In genomic region chr2:99729104-99729503, GRCh38 we compare ENCODE assay signal across 15 cellular contexts.
DNase-seq lines count a peak whose midpoint lies in the region; ATAC-seq, FAIRE-seq and TF ChIP-seq lines count a peak whose summit lies in the region.
"Had no signal": no experiment of that assay in that cellular context is flagged by ENCODE, and none has a peak within 500 bp of the region (broad histone marks: within the 10 kb centered on the region; RNA-seq: fewer than 3 reads in every experiment).

No MANE protein-coding gene starts in this region.

- H3K9me3 ChIP-seq in AG04450 (ENCODE audit: control insufficient read depth, insufficient read depth, low read length) (no peaks in the 10 kb centered on the region), pancreas (no peaks in the 10 kb centered on the region), aorta (ENCODE audit: control insufficient read depth, low read length) (no peaks in the 10 kb centered on the region)
- H3K9me3 ChIP-seq: BLaER1, uterus had no signal

- H3K27me3 ChIP-seq in AG04450 (ENCODE audit: control insufficient read depth, insufficient read depth, low read length), result no peaks in the 10 kb centered on the region
- H3K27me3 ChIP-seq in pancreas, result no peaks in the 10 kb centered on the region
- no peaks in the 10 kb centered on the region for H3K27me3 ChIP-seq in aorta (ENCODE audit: control insufficient read depth in 1 of 2, insufficient read depth in 2 of 2, low read length in 1 of 2)
- H3K27me3 ChIP-seq: BLaER1, uterus had no signal

- 69 to 70% methylated on average over 2 of the region's 2 CpGs for WGBS in pancreas, 2 donors
- 75 to 79% methylated on average over 2 of the region's 2 CpGs for WGBS in aorta, 2 donors

- intact Hi-C loops in pancreas (cut with DNase I) (no loop called here), aorta (cut with DNase I) (no loop called here)

- H3K27ac Mint-ChIP-seq in chondrocyte (ENCODE audit: unreplicated experiment), result peak overlapping the region; percentile 62
- H3K27ac Mint-ChIP-seq: activated naive CD8-positive, alpha-beta T cell treated with anti-CD3 and anti-CD28 coated beads, Interleukin-2, amount 10 ng/mL, durations not matched to agents 7 days and 5 days had no signal

- CTCF ChIA-PET in AG04450 (lab: Charles Lee), result interaction anchor here (1.4 to 5.4 kb wide), 2 partner anchors 516 to 532 kb away, joined by 3 to 62 read pairs; no protein-coding TSS in a partner anchor

- H3K36me3 Mint-ChIP-seq in chondrocyte (ENCODE audit: low read depth), result no peaks in the 10 kb centered on the region
- H3K36me3 Mint-ChIP-seq: activated naive CD8-positive, alpha-beta T cell treated with anti-CD3 and anti-CD28 coated beads, Interleukin-2, amount 10 ng/mL, durations not matched to agents 7 days and 5 days had no signal

- POLR2A ChIA-PET in AG04450 (lab: Yijun Ruan, JAX), result no interaction called here

- H3K4me1 ChIP-seq in pancreas (no peaks in the 10 kb centered on the region), aorta (ENCODE audit: control insufficient read depth in 1 of 2, insufficient read depth in 2 of 2, low read length in 2 of 2) (no peaks in the 10 kb centered on the region)
- H3K4me1 ChIP-seq: BLaER1 had no signal

- ATAC-seq in GM18858 (IDR thresholded peaks at IDR 0.05; ENCODE audit: unreplicated experiment) (no peak), pancreas (no peak), aorta (ENCODE audit: low FRiP score) (no peak)
- ATAC-seq: HepG2 had no signal

- no peaks in the 10 kb centered on the region for H3K27me3 Mint-ChIP-seq in chondrocyte (ENCODE audit: low read depth)
- H3K27me3 Mint-ChIP-seq: activated naive CD8-positive, alpha-beta T cell treated with anti-CD3 and anti-CD28 coated beads, Interleukin-2, amount 10 ng/mL, durations not matched to agents 7 days and 5 days had no signal

- no peak for DNase-seq in AG04450 (ENCODE audit: low read depth, low spot score)
- DNase-seq in HFF-Myc (ENCODE audit: extremely low read depth, low read depth), result peak; percentile 29
- DNase-seq in chondrocyte (ENCODE audit: low spot score), result no peak
- peak; percentile 24 for DNase-seq in hepatic stellate cell (ENCODE audit: low spot score)
- no peak for DNase-seq in pancreas
- no peak for DNase-seq in aorta
- DNase-seq in GM19240 (ENCODE audit: insufficient read length, low spot score), result no peak
- DNase-seq: activated naive CD8-positive, alpha-beta T cell treated with anti-CD3 and anti-CD28 coated beads, Interleukin-2, amount 10 ng/mL, durations not matched to agents 7 days and 5 days; hippocampal formation; NCI-H1694; uterus had no signal

- H3K4me3 Mint-ChIP-seq in chondrocyte (ENCODE audit: unreplicated experiment), result no peak overlapping the region
- H3K4me3 Mint-ChIP-seq: activated naive CD8-positive, alpha-beta T cell treated with anti-CD3 and anti-CD28 coated beads, Interleukin-2, amount 10 ng/mL, durations not matched to agents 7 days and 5 days had no signal

- no peak for TF ChIP-seq CTCF in AG04450 (IDR thresholded peaks at IDR 0.05; ENCODE audit: low read depth, low read length)
- TF ChIP-seq CTCF in HFF-Myc (IDR thresholded peaks at IDR 0.05; ENCODE audit: low read depth, low read length, missing control alignments), result no peak
- no peak for TF ChIP-seq CTCF in chondrocyte (IDR thresholded peaks at IDR 0.05)
- no peak for TF ChIP-seq CTCF in pancreas (IDR thresholded peaks at IDR 0.05)

- H3K36me3 ChIP-seq in pancreas (no peaks in the 10 kb centered on the region), aorta (ENCODE audit: control insufficient read depth in 1 of 2, insufficient read depth in 2 of 2, low read length in 1 of 2) (no peaks in the 10 kb centered on the region)
- H3K36me3 ChIP-seq: BLaER1, uterus had no signal

- peaks cover 26% of the 10 kb centered on the region for H3K4me1 Mint-ChIP-seq in chondrocyte (ENCODE audit: low read depth)
- H3K4me1 Mint-ChIP-seq: activated naive CD8-positive, alpha-beta T cell treated with anti-CD3 and anti-CD28 coated beads, Interleukin-2, amount 10 ng/mL, durations not matched to agents 7 days and 5 days had no signal

- FAIRE-seq in pancreas (lab: Jason Lieb, UNC), result no peak
- FAIRE-seq: HepG2, RCC 7860 had no signal

- no peaks in the 10 kb centered on the region for H3K9me3 Mint-ChIP-seq in chondrocyte (ENCODE audit: low read depth)
- H3K9me3 Mint-ChIP-seq: activated naive CD8-positive, alpha-beta T cell treated with anti-CD3 and anti-CD28 coated beads, Interleukin-2, amount 10 ng/mL, durations not matched to agents 7 days and 5 days had no signal

- H3K4me3 ChIP-seq in AG04450 (ENCODE audit: low read depth, low read length), result no peak overlapping the region
- H3K4me3 ChIP-seq in HFF-Myc (replicated peaks; ENCODE audit: low read depth, low read length), result no peak overlapping the region
- no peak overlapping the region for H3K4me3 ChIP-seq in pancreas
- H3K4me3 ChIP-seq in aorta (ENCODE audit: low read length in 2 of 2), result no peak overlapping the region
- H3K4me3 ChIP-seq: BLaER1, uterus had no signal

- H3K27ac ChIP-seq in AG04450 (ENCODE audit: low read depth, low read length), result peak overlapping the region; percentile 49
- no peak overlapping the region for H3K27ac ChIP-seq in pancreas
- H3K27ac ChIP-seq in aorta (ENCODE audit: low read depth in 1 of 2, low read length in 2 of 2), result no peak overlapping the region
- H3K27ac ChIP-seq: BLaER1 had no signal

Comparison
In these comparisons a context has a peak if more than half of its experiments do, and no peak if none do; other contexts are left out.
1. DNase-seq: peak in HFF-Myc (single experiment) and hepatic stellate cell (single experiment); none in AG04450 (single experiment), chondrocyte (single experiment), pancreas (0 of 6), aorta (0 of 2) and GM19240 (single experiment).